In the genomic region with DNA sequence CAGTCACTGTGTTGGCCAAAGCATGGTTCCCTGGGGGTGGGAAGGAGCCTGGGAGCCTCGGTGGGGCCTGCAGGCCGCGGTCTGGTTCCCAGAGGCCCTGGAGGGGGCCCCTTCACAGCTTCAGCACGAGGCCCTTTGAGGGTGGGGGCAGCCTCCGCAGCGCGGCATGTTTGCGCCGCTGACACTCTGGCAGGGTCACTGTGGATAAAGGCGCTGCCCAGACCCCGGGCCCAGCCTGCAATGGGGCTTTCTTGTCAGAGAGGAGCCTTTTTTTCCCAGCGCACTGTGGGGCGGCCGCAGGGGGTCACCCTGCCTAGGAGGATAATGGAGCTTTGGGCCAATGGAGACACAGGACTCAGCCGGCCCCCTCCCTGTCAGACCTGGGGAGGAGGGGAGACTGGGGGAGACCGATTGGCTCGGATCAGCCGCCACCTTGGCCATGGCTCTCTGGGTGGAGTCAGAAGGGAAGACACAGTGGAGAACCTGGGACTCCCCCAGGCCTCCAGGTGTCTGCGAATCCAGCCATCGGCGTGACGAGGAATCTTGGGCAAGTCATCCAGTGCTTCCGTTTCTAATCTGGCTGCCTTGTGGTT, we compare ENCODE assay signal across 24 cellular contexts. TPM values are rescaled to one million over a fixed set of nuclear protein-coding genes. Genes with fewer than 3 reads are reported as not detected.
DNase-seq lines count a peak whose midpoint lies in the region; ATAC-seq, FAIRE-seq and TF ChIP-seq lines count a peak whose summit lies in the region.
"Had no signal": no experiment of that assay in that cellular context is flagged by ENCODE, and none has a peak within 500 bp of the region (broad histone marks: within the 10 kb centered on the region; RNA-seq: fewer than 3 reads in every experiment).

No MANE protein-coding gene starts in this region.

- RAD21 ChIA-PET in GM12878 (lab: Charles Lee; ENCODE audit: unreplicated experiment) = no interaction called here

- intact Hi-C loops in GM12878 (cut with micrococcal nuclease; ENCODE audit: unreplicated experiment) (no loop called here), sciatic nerve (cut with DNase I) (no loop called here)

- H3K27me3 ChIP-seq in GM12878 (replicated peaks in 1 of 2; ENCODE audit: control insufficient read depth in 2 of 2, insufficient read depth in 2 of 2, low read length in 1 of 2) (no peaks in the 10 kb centered on the region; a peak in 1 of 4 replicates), brain microvascular endothelial cell (replicated peaks) (no peaks in the 10 kb centered on the region)
- H3K27me3 ChIP-seq: BLaER1 treated with 17β-estradiol and CSF1 and Interleukin-3, amounts not matched to agents 10 nM and 100 nM; SJSA1 had no signal

- H3K9ac ChIP-seq in GM12878 (ENCODE audit: control insufficient read depth, insufficient read depth, low read length) = no peak overlapping the region

- no peaks in the 10 kb centered on the region for H3K9me3 Mint-ChIP-seq in activated naive CD8-positive, alpha-beta T cell treated with anti-CD3 and anti-CD28 coated beads for 36 hours
- H3K9me3 Mint-ChIP-seq: CD4-positive, alpha-beta memory T cell had no signal

- no peaks in the 10 kb centered on the region for H3K4me1 Mint-ChIP-seq in activated naive CD8-positive, alpha-beta T cell treated with anti-CD3 and anti-CD28 coated beads for 36 hours
- H3K4me1 Mint-ChIP-seq: CD4-positive, alpha-beta memory T cell had no signal

- 59% methylated on average over 23 of the region's 23 CpGs for WGBS in GM12878 (ENCODE audit: insufficient coverage, insufficient replicate concordance, low lambda C conversion rate, missing lambda C conversion rate)

- SMC1A ChIA-PET in GM12878 (lab: Charles Lee; ENCODE audit: uncharacterized antibody, unreplicated experiment) = no interaction called here

- no peaks in the 10 kb centered on the region; the same call in 1 of the 2 replicates for H3K4me1 ChIP-seq in GM12878 (ENCODE audit: control insufficient read depth, insufficient read depth, low read length)
- H3K4me1 ChIP-seq: Caco-2 had no signal

- H3K4me3 Mint-ChIP-seq in activated naive CD8-positive, alpha-beta T cell treated with anti-CD3 and anti-CD28 coated beads for 36 hours = no peak overlapping the region
- H3K4me3 Mint-ChIP-seq: CD4-positive, alpha-beta memory T cell had no signal

- H3K27ac ChIP-seq in GM12878 (ENCODE audit: control insufficient read depth, insufficient read depth) = no peak overlapping the region
- H3K27ac ChIP-seq in brain microvascular endothelial cell = no peak overlapping the region
- H3K27ac ChIP-seq: 22Rv1, SJSA1 had no signal

- FAIRE-seq in GM12878 (lab: Jason Lieb, UNC) = no peak
- FAIRE-seq: GM12892, RCC 7860 had no signal

- H3K36me3 ChIP-seq in GM12878 (ENCODE audit: control insufficient read depth in 2 of 2, insufficient read depth in 2 of 2, low read length in 1 of 2) (no peaks in the 10 kb centered on the region), brain microvascular endothelial cell (replicated peaks) (no peaks in the 10 kb centered on the region)
- H3K36me3 ChIP-seq: BLaER1 treated with 17β-estradiol and CSF1 and Interleukin-3, amounts not matched to agents 10 nM and 100 nM; SJSA1 had no signal

- TF ChIP-seq POLR2A in GM12878 (IDR thresholded peaks at IDR 0.05; ENCODE audit: low read depth, low read length) = no peak

- H2AFZ ChIP-seq in GM12878 (ENCODE audit: control insufficient read depth, low read depth, low read length) = no peak overlapping the region

- TF ChIP-seq CTCF in GM12878 (IDR thresholded peaks at IDR 0.05 in 2 of 3, conservative IDR thresholded peaks at IDR 0.05 in 1 of 3; ENCODE audit: control insufficient read depth in 2 of 3, extremely low read depth in 1 of 3, insufficient read depth in 1 of 3, low read depth in 3 of 3, low read length in 3 of 3) (no peak), brain microvascular endothelial cell (IDR thresholded peaks at IDR 0.05; ENCODE audit: low read depth, low read length, missing control alignments) (no peak)

- no peaks in the 10 kb centered on the region for H3K9me3 ChIP-seq in GM12878 (replicated peaks; ENCODE audit: control insufficient read depth, insufficient read depth, low read length)
- H3K9me3 ChIP-seq: BLaER1 treated with 17β-estradiol and CSF1 and Interleukin-3, amounts not matched to agents 10 nM and 100 nM; Caco-2; SJSA1 had no signal

- no peaks in the 10 kb centered on the region for H4K20me1 ChIP-seq in GM12878 (ENCODE audit: control insufficient read depth, insufficient read depth)

- DNase-seq in NCI-H2227 (lab: John Stamatoyannopoulos, UW; ENCODE audit: unreplicated experiment) (peak; percentile 28), NCI-H2227 treated with DMSO at 0.1 percent for 48 hours (lab: John Stamatoyannopoulos, UW) (no peak), GM12878 (ENCODE audit: low read depth, low spot score) (no peak), iPS-NIHi11 (ENCODE audit: low spot score) (peak; percentile 55), sciatic nerve (ENCODE audit: low spot score) (peak; percentile 55), brain microvascular endothelial cell (no peak)
- DNase-seq in activated naive CD8-positive, alpha-beta T cell treated with anti-CD3 and anti-CD28 coated beads for 36 hours = no peak
- DNase-seq: Caco-2; CD4-positive, alpha-beta memory T cell; DMS 273 treated with DMSO at 0.1 percent for 48 hours; DND-41; GOT3; KG1; NCI-H1092 treated with DMSO at 0.1 percent for 48 hours; NCI-H2029 treated with DMSO at 0.1 percent for 48 hours; NCI-H446; NCI-H526; OCI-M1 had no signal

- ATAC-seq in GM12878 = no peak
- no peak for ATAC-seq in sciatic nerve
- ATAC-seq in GM19463 (IDR thresholded peaks at IDR 0.05; ENCODE audit: unreplicated experiment) = no peak

- in situ Hi-C loops in GM12878 (cut with MboI) = no loop called here
- in situ Hi-C loops in brain microvascular endothelial cell (cut with HindIII; ENCODE audit: low pct_ligation_motif_present, low sequenced_read_pairs) = no loop called here

- H3K27ac Mint-ChIP-seq in activated naive CD8-positive, alpha-beta T cell treated with anti-CD3 and anti-CD28 coated beads for 36 hours = no peak overlapping the region
- H3K27ac Mint-ChIP-seq: CD4-positive, alpha-beta memory T cell had no signal

- H3K79me2 ChIP-seq in GM12878 (ENCODE audit: control insufficient read depth, insufficient read depth, low read length) = no peaks in the 10 kb centered on the region

- H3K4me2 ChIP-seq in GM12878 (ENCODE audit: control insufficient read depth, insufficient read depth) = no peak overlapping the region

- no peaks in the 10 kb centered on the region for H3K36me3 Mint-ChIP-seq in activated naive CD8-positive, alpha-beta T cell treated with anti-CD3 and anti-CD28 coated beads for 36 hours
- H3K36me3 Mint-ChIP-seq: CD4-positive, alpha-beta memory T cell had no signal

- H3K4me3 ChIP-seq in GM12878 (no peak overlapping the region), brain microvascular endothelial cell (ENCODE audit: low read depth, low read length) (no peak overlapping the region)
- H3K4me3 ChIP-seq: BLaER1 treated with 17β-estradiol and CSF1 and Interleukin-3, amounts not matched to agents 10 nM and 100 nM; SJSA1 had no signal

- no TSS peak for BruUV-seq in GM12878 (replicated peaks; lab: Mats Ljungman, UMichigan)

- POLR2A ChIA-PET in GM12878 (lab: Charles Lee) = no interaction called here

- peaks cover 15% of the 10 kb centered on the region for H3K27me3 Mint-ChIP-seq in activated naive CD8-positive, alpha-beta T cell treated with anti-CD3 and anti-CD28 coated beads for 36 hours

- TF ChIP-seq EP300 in GM12878 (IDR thresholded peaks at IDR 0.05; ENCODE audit: borderline replicate concordance in 1 of 2, control insufficient read depth in 1 of 2, low read depth in 2 of 2, low read length in 2 of 2) = no peak

- TF ChIP-seq RAD21 in GM12878 (IDR thresholded peaks at IDR 0.05; ENCODE audit: insufficient read depth, low read depth, low read length) = no peak

- CTCF ChIA-PET in GM12878 (lab: Yijun Ruan, JAX) = interaction anchor here (0.7 to 1.8 kb wide), 3 partner anchors 14 to 32 kb away, joined by 3 to 4 read pairs (median 3); no protein-coding TSS in a partner anchor

TF ChIP-seq in GM12878, 131 proteins besides CTCF, POLR2A, EP300 and RAD21:
- TF ChIP-seq RUNX3 (IDR thresholded peaks at IDR 0.05; ENCODE audit: low read length) (0 out of 2 replicates have a peak, but pooled peaks have one; percentile 30), SREBF2 (IDR thresholded peaks at IDR 0.05; ENCODE audit: low read length) (no peak)

RNA-seq across cellular contexts. Expression of a gene that starts 26.0 kb away (rescaled TPM):
- total RNA-seq in GM12878 (2013; cell fraction: nucleolus; rRNA removed) = 1.6 and 3.4 TPM in 2 replicates
- total RNA-seq in GM12878 (2014; rRNA removed) = 1.7 and 2.6 TPM in 2 replicates
- 0.92 and 0.94 TPM in 2 replicates for total RNA-seq in GM12878 (2014; rRNA removed; fragmentation: Illumina TruSeq; extraction: Trizol)
- total RNA-seq in GM12878 (2021) = 2.0 and 3.3 TPM in 2 replicates
- 0.07 TPM for polyA plus RNA-seq in GM12878 (2011; ENCODE audit: low read depth)
- 0.13 and 0.68 TPM in 2 replicates for polyA plus RNA-seq in GM12878 (2011; rRNA removed)
- polyA plus RNA-seq in GM12878 (2011; cell fraction: cytosol; rRNA removed) = 0.73 and 0.84 TPM in 2 replicates
- 1.1 and 2.1 TPM in 2 replicates for polyA plus RNA-seq in GM12878 (2011; cell fraction: nucleus; rRNA removed)
- 0.22 and 0.46 TPM in 2 replicates for polyA plus RNA-seq in GM12878 (2012)
- 0.68 and 1.2 TPM in 2 replicates for polyA plus RNA-seq in GM12878 (2014; fragmentation: Illumina TruSeq; extraction: Trizol)
- under 1 TPM; 0.13 to 0.31 TPM for polyA plus RNA-seq in GM12878 (2014; fragmentation: Nextera tagmentation; extraction: Ambion mirVana)
- polyA plus RNA-seq in GM12878 (2014; rRNA removed) = 1.2 and 1.6 TPM in 2 replicates
- under 1 TPM; 0.24 to 0.91 TPM for polyA plus RNA-seq in GM12878 (2016; fragmentation: Nextera tagmentation; extraction: Ambion mirVana)
- 2.3 and 3.2 TPM in 2 replicates for polyA minus RNA-seq in GM12878 (2011; rRNA and poly(A)+ RNA removed)
- 0.31 and 0.40 TPM in 2 replicates for polyA minus RNA-seq in GM12878 (2011; cell fraction: cytosol; rRNA and poly(A)+ RNA removed)
- polyA minus RNA-seq in GM12878 (2011; cell fraction: nucleus; rRNA and poly(A)+ RNA removed) = 0.77 and 0.97 TPM in 2 replicates
- 22.6 TPM for total RNA-seq in sciatic nerve
- under 1 TPM in 1 of 2 experiments, not detected in 1; 0.04 TPM for total RNA-seq in activated naive CD8-positive, alpha-beta T cell treated with anti-CD3 and anti-CD28 coated beads for 36 hours
- polyA plus RNA-seq: CD4-positive, alpha-beta memory T cell had no signal

Comparison
In these comparisons a context has a peak if more than half of its experiments do, and no peak if none do; other contexts are left out.
1. DNase-seq: peak in NCI-H2227 (single experiment), iPS-NIHi11 (single experiment) and sciatic nerve (single experiment); none in NCI-H2227 treated with DMSO at 0.1 percent for 48 hours (single experiment), GM12878 (single experiment), brain microvascular endothelial cell (single experiment) and activated naive CD8-positive, alpha-beta T cell treated with anti-CD3 and anti-CD28 coated beads for 36 hours (single experiment).